8 cellular contexts compared by ENCODE assay signal in genomic region chr18:33577688-33578370, GRCh38. TPM values are rescaled to one million over a fixed set of nuclear protein-coding genes. Genes with fewer than 3 reads are reported as not detected.
DNase-seq lines count a peak whose midpoint lies in the region; ATAC-seq lines count a peak whose summit lies in the region.

Gene ASXL3 (plus strand): TSS chr18:33578219. CDS start chr18:33578632, 413 bp downstream.

- peaks cover 6% of the 10 kb centered on the region for H3K4me1 Mint-ChIP-seq in stimulated activated naive CD8-positive, alpha-beta T cell treated with anti-CD3 and anti-CD28 coated beads, Interleukin-15, Interleukin-2, amounts not matched to agents 100 ng/mL and 50 ng/mL, for 24 hours (ENCODE audit: low read depth)

- ATAC-seq in GM18868 (IDR thresholded peaks at IDR 0.05; ENCODE audit: unreplicated experiment), result peak; percentile 64
- peak; percentile 82 for ATAC-seq in left lobe of liver
- ATAC-seq in HG03196 (IDR thresholded peaks at IDR 0.05; ENCODE audit: unreplicated experiment), result no peak

- peaks cover 78% of the 10 kb centered on the region for H3K27me3 ChIP-seq in ACC112 (ENCODE audit: insufficient read depth, low read length)

- H2AFZ ChIP-seq in ACC112 (ENCODE audit: low read length, unreplicated experiment), result peak within 1 kb of the TSS; percentile 66

- H3K27ac ChIP-seq in ACC112 (ENCODE audit: low read depth, low read length), result no peak within 1 kb of the TSS

- peak within 1 kb of the TSS; percentile 78 for H3K4me3 Mint-ChIP-seq in stimulated activated naive CD8-positive, alpha-beta T cell treated with anti-CD3 and anti-CD28 coated beads, Interleukin-15, Interleukin-2, amounts not matched to agents 100 ng/mL and 50 ng/mL, for 24 hours

- H3K36me3 ChIP-seq in ACC112 (ENCODE audit: insufficient read depth, low read length), result no peaks in the 10 kb centered on the region

- peak; percentile 20 for DNase-seq in NCI-H446 treated with DMSO at 0.1 percent for 48 hours (lab: John Stamatoyannopoulos, UW)
- DNase-seq in cerebellum (ENCODE audit: low spot score), result peak; percentile 40
- DNase-seq in left lobe of liver (ENCODE audit: low spot score), result peak; percentile 72
- no peak for DNase-seq in activated CD4-positive, CD25-positive, alpha-beta regulatory T cell treated with anti-CD3 and anti-CD28 coated beads, Interleukin-2, amount 50 U/mL, for 72 hours

- H3K79me2 ChIP-seq in ACC112 (ENCODE audit: control insufficient read depth, insufficient read depth, low read length, unreplicated experiment), result no peaks in the 10 kb centered on the region

- H3K4me1 ChIP-seq in ACC112 (ENCODE audit: control insufficient read depth, insufficient read depth, low read length, unreplicated experiment), result no peaks in the 10 kb centered on the region

- peak within 1 kb of the TSS; percentile 69 for H3K4me3 ChIP-seq in ACC112 (ENCODE audit: low read depth, low read length)

- peaks cover 27% of the 10 kb centered on the region for H3K27me3 Mint-ChIP-seq in stimulated activated naive CD8-positive, alpha-beta T cell treated with anti-CD3 and anti-CD28 coated beads, Interleukin-15, Interleukin-2, amounts not matched to agents 100 ng/mL and 50 ng/mL, for 24 hours

- no peak within 1 kb of the TSS for H3K27ac Mint-ChIP-seq in stimulated activated naive CD8-positive, alpha-beta T cell treated with anti-CD3 and anti-CD28 coated beads, Interleukin-15, Interleukin-2, amounts not matched to agents 100 ng/mL and 50 ng/mL, for 24 hours

- no peaks in the 10 kb centered on the region for H3K9me3 Mint-ChIP-seq in stimulated activated naive CD8-positive, alpha-beta T cell treated with anti-CD3 and anti-CD28 coated beads, Interleukin-15, Interleukin-2, amounts not matched to agents 100 ng/mL and 50 ng/mL, for 24 hours

- H3K36me3 Mint-ChIP-seq in stimulated activated naive CD8-positive, alpha-beta T cell treated with anti-CD3 and anti-CD28 coated beads, Interleukin-15, Interleukin-2, amounts not matched to agents 100 ng/mL and 50 ng/mL, for 24 hours (ENCODE audit: low read depth), result peaks cover 4% of the 10 kb centered on the region

RNA-seq across cellular contexts. Expression of gene ASXL3, which starts in this region (rescaled TPM):
- total RNA-seq in cerebellum (98.8 TPM), left lobe of liver (2.6 TPM)

Comparison
In these comparisons a context has a peak if more than half of its experiments do, and no peak if none do; other contexts are left out.
1. RNA of gene ASXL3 (total RNA-seq): 98.8 TPM in cerebellum (single experiment); 2.6 TPM in left lobe of liver (single experiment); every median in the first group is over 10 times any median in the second.